ENCODE assay signal across 15 cellular contexts in genomic region chr1:103676335-103676734, GRCh38. TPM values are rescaled to one million over a fixed set of nuclear protein-coding genes. Genes with fewer than 3 reads are reported as not detected.
"Had no signal": no experiment of that assay in that cellular context is flagged by ENCODE, and none has a peak within 500 bp of the region (broad histone marks: within the 10 kb centered on the region; RNA-seq: fewer than 3 reads in every experiment).

No MANE protein-coding gene starts in this region.

RNA-seq across cellular contexts. Expression of gene AMY1B, which starts 19.7 kb away (rescaled TPM):
- total RNA-seq: activated B cell treated with CpG ODN at 0.5 μM for 24 hours; activated CD4-positive, alpha-beta memory T cell treated with anti-CD3 and anti-CD28 coated beads for 36 hours; activated CD4-positive, alpha-beta memory T cell treated with anti-CD3 and anti-CD28 coated beads, Interleukin-2, amount 10 ng/mL, durations not matched to agents 7 days and 5 days; activated CD4-positive, alpha-beta T cell treated with anti-CD3 and anti-CD28 coated beads for 36 hours; activated CD4-positive, alpha-beta T cell treated with anti-CD3 and anti-CD28 coated beads, Interleukin-2, amount 10 ng/mL, durations not matched to agents 24 days and 14 days; activated CD4-positive, alpha-beta T cell treated with anti-CD3 and anti-CD28 coated beads, Interleukin-2, amount 10 ng/mL, durations not matched to agents 7 days and 5 days; activated CD8-positive, alpha-beta memory T cell treated with anti-CD3 and anti-CD28 coated beads for 36 hours; activated CD8-positive, alpha-beta memory T cell treated with anti-CD3 and anti-CD28 coated beads, Interleukin-2, amount 10 ng/mL, durations not matched to agents 7 days and 5 days; activated CD8-positive, alpha-beta T cell treated with anti-CD3 and anti-CD28 coated beads for 36 hours; activated CD8-positive, alpha-beta T cell treated with anti-CD3 and anti-CD28 coated beads, Interleukin-2, amount 10 ng/mL, durations not matched to agents 7 days and 5 days; T-cell; T-helper 1 cell treated with Interleukin-12 subunit alpha and Interleukin-12 subunit beta and Interleukin-4 antibody, amounts not matched to agents 30 ng/mL and 1 ng/mL, for 36 hours; T-helper 17 cell; T-helper 2 cell treated with Interferon-gamma antibody and Interleukin-4, amounts not matched to agents 100 ng/mL and 5 ng/mL, for 36 hours; WTC11 had no signal

RNA-seq across cellular contexts. Expression of gene AMY1A, which starts 20.8 kb away (rescaled TPM):
- total RNA-seq: activated B cell treated with CpG ODN at 0.5 μM for 24 hours; activated CD4-positive, alpha-beta memory T cell treated with anti-CD3 and anti-CD28 coated beads for 36 hours; activated CD4-positive, alpha-beta memory T cell treated with anti-CD3 and anti-CD28 coated beads, Interleukin-2, amount 10 ng/mL, durations not matched to agents 7 days and 5 days; activated CD4-positive, alpha-beta T cell treated with anti-CD3 and anti-CD28 coated beads for 36 hours; activated CD4-positive, alpha-beta T cell treated with anti-CD3 and anti-CD28 coated beads, Interleukin-2, amount 10 ng/mL, durations not matched to agents 24 days and 14 days; activated CD4-positive, alpha-beta T cell treated with anti-CD3 and anti-CD28 coated beads, Interleukin-2, amount 10 ng/mL, durations not matched to agents 7 days and 5 days; activated CD8-positive, alpha-beta memory T cell treated with anti-CD3 and anti-CD28 coated beads for 36 hours; activated CD8-positive, alpha-beta memory T cell treated with anti-CD3 and anti-CD28 coated beads, Interleukin-2, amount 10 ng/mL, durations not matched to agents 7 days and 5 days; activated CD8-positive, alpha-beta T cell treated with anti-CD3 and anti-CD28 coated beads for 36 hours; activated CD8-positive, alpha-beta T cell treated with anti-CD3 and anti-CD28 coated beads, Interleukin-2, amount 10 ng/mL, durations not matched to agents 7 days and 5 days; T-cell; T-helper 1 cell treated with Interleukin-12 subunit alpha and Interleukin-12 subunit beta and Interleukin-4 antibody, amounts not matched to agents 30 ng/mL and 1 ng/mL, for 36 hours; T-helper 17 cell; T-helper 2 cell treated with Interferon-gamma antibody and Interleukin-4, amounts not matched to agents 100 ng/mL and 5 ng/mL, for 36 hours; WTC11 had no signal

RNA-seq across cellular contexts. Expression of gene AMY2A, which starts 59.1 kb away (rescaled TPM):
- total RNA-seq: activated B cell treated with CpG ODN at 0.5 μM for 24 hours; activated CD4-positive, alpha-beta memory T cell treated with anti-CD3 and anti-CD28 coated beads for 36 hours; activated CD4-positive, alpha-beta memory T cell treated with anti-CD3 and anti-CD28 coated beads, Interleukin-2, amount 10 ng/mL, durations not matched to agents 7 days and 5 days; activated CD4-positive, alpha-beta T cell treated with anti-CD3 and anti-CD28 coated beads for 36 hours; activated CD4-positive, alpha-beta T cell treated with anti-CD3 and anti-CD28 coated beads, Interleukin-2, amount 10 ng/mL, durations not matched to agents 24 days and 14 days; activated CD4-positive, alpha-beta T cell treated with anti-CD3 and anti-CD28 coated beads, Interleukin-2, amount 10 ng/mL, durations not matched to agents 7 days and 5 days; activated CD8-positive, alpha-beta memory T cell treated with anti-CD3 and anti-CD28 coated beads for 36 hours; activated CD8-positive, alpha-beta memory T cell treated with anti-CD3 and anti-CD28 coated beads, Interleukin-2, amount 10 ng/mL, durations not matched to agents 7 days and 5 days; activated CD8-positive, alpha-beta T cell treated with anti-CD3 and anti-CD28 coated beads for 36 hours; activated CD8-positive, alpha-beta T cell treated with anti-CD3 and anti-CD28 coated beads, Interleukin-2, amount 10 ng/mL, durations not matched to agents 7 days and 5 days; T-helper 1 cell treated with Interleukin-12 subunit alpha and Interleukin-12 subunit beta and Interleukin-4 antibody, amounts not matched to agents 30 ng/mL and 1 ng/mL, for 36 hours; T-helper 17 cell; T-helper 2 cell treated with Interferon-gamma antibody and Interleukin-4, amounts not matched to agents 100 ng/mL and 5 ng/mL, for 36 hours had no signal
